Comparison of ENCODE assay signal across 14 cellular contexts in the genomic region with DNA sequence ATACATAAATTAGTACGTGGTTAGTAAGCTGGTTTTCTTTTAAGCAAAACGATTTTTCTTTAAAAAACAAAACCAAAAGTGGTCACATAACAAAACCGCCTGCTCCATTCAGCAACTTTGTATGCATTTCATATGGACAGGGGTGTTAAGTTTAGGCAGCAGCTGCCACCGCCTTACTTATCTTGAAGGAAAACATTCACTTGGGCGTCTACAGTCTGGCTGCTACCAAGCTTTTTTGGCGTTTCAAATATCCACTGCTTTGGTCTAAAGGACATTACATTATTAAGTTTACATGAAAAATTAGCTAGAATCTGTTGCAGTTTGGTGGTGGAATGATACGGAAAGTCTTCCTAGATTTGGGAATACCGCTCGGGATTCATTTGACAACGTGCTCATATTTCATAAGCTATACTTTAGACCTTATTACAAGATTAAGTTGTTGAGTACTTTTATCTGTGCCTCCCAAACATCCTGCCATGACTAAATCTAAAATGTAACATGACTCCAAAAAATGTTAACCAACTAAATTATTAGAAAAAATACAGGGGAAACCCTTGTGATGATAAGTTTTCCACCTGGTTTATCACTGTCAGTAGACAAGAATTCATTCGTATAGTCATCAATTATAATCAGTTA.
"Had no signal": no experiment of that assay in that cellular context is flagged by ENCODE, and none has a peak within 500 bp of the region (broad histone marks: within the 10 kb centered on the region; RNA-seq: fewer than 3 reads in every experiment).

No MANE protein-coding gene starts in this region.

- H3K27me3 ChIP-seq: body of pancreas, ovary, spleen, upper lobe of left lung had no signal

- H3K4me3 ChIP-seq: body of pancreas, ovary, spleen, upper lobe of left lung had no signal

- DNase-seq: activated CD4-positive, alpha-beta T cell treated with anti-CD3 and anti-CD28 coated beads for 1 hour; activated CD4-positive, alpha-beta T cell treated with anti-CD3 and anti-CD28 coated beads, Interleukin-2, amount 50 U/mL, for 48 hours; activated CD8-positive, alpha-beta memory T cell treated with anti-CD3 and anti-CD28 coated beads, Interleukin-2, amount 10 ng/mL, durations not matched to agents 7 days and 5 days; activated effector memory CD4-positive, alpha-beta T cell treated with Interleukin-2 at 50 U/mL for 16 hours; activated T-cell treated with anti-CD3 and anti-CD28 coated beads, Interleukin-2, amount 50 U/mL, for 24 hours; body of pancreas; effector memory CD8-positive, alpha-beta T cell; glutamatergic neuron; ovary; spleen; stimulated activated CD4-positive, alpha-beta T cell treated with anti-CD3 and anti-CD28 coated beads, Interleukin-1b, Interleukin-23, amount 100 ng/mL, for 48 hours; stimulated activated naive CD4-positive, alpha-beta T cell; upper lobe of left lung had no signal

- H3K27ac ChIP-seq: ovary, spleen, upper lobe of left lung had no signal

- H3K36me3 ChIP-seq: ovary had no signal

- H3K9me3 ChIP-seq: body of pancreas, ovary, upper lobe of left lung had no signal

- ATAC-seq: activated CD8-positive, alpha-beta memory T cell treated with anti-CD3 and anti-CD28 coated beads, Interleukin-2, amount 10 ng/mL, durations not matched to agents 7 days and 5 days; body of pancreas; effector memory CD8-positive, alpha-beta T cell; left lobe of liver had no signal
